In the genomic region with DNA sequence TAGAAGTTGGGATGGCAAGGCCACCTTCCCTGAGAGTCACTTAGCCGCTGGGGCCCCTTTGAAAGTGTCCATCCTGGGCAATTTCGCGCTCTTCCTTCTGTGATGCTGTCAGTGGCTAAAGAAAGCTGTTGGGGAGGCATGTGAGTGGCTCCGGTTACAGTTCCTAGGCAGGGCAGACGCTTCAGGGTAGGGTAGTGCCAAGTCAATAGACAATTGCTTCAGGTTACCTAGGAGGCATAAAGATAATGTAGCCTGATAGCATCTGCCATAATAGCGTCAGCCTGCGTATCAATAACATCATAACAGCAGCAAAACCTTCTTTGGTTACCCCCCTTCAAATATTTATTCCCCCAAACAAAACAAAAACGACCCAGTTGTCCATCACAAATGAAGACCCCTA, we compare ENCODE assay signal across 1 cellular context.
TF ChIP-seq lines count a peak whose summit lies in the region.

Gene FAM107B (minus strand): TSS at position 101 of the 400 bp plus-strand sequence. CDS start 234 bp downstream, outside the sequence.

TF ChIP-seq in GM23338, 12 proteins besides CTCF, POLR2A, EP300 and RAD21 (continued from another document):
- no peak for TF ChIP-seq REST (IDR thresholded peaks at IDR 0.05; ENCODE audit: unreplicated experiment)
- no peak for TF ChIP-seq ETS1 (IDR thresholded peaks at IDR 0.05)
- no peak for TF ChIP-seq JUNB (IDR thresholded peaks at IDR 0.05; ENCODE audit: unreplicated experiment)
